Comparison of ENCODE assay signal across 8 cellular contexts in the genomic region with DNA sequence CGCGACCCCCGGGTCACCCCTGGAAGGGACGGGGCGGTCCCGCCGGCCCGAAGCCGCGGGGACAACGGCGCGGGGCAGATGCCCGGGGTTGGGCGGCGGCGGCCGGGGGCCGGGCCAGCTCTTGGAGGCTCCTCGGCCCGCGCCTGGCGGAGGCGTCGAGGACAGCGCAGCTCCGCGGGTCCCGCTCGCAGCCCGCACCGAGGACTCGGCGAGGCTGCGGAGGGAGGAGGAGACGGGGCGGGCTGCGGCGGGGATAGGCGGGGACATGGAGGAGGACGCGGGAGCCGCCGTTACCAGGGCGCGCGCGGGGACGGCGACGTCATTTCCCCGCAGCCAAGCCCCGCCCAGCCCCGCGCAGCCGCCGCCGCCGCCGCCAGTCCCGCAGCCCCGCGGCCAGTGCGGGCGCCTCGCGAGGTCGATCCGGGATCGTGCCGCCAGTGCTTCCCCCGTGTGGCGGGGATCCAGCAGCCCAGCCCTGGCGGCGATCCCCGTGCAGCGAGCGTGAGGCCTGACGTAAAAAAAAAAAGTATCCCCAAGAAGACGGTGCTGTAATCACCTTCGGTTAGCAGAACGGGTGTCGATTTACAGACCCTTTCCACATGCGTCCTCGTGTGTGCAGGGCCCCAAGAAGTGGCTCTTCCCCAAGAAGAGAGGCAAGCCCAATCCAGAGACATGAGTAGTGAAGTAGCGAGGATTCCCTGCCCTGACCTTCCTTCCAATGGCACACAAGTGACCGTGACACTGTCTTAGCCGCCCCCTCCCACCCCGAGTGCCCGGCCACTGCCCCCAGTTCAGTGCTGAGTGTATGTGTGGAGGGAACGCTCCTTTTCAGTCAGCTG. TPM values are rescaled to one million over a fixed set of nuclear protein-coding genes. Genes with fewer than 3 reads are reported as not detected.
DNase-seq lines count a peak whose midpoint lies in the region; ATAC-seq lines count a peak whose summit lies in the region.

A gene with protein sequence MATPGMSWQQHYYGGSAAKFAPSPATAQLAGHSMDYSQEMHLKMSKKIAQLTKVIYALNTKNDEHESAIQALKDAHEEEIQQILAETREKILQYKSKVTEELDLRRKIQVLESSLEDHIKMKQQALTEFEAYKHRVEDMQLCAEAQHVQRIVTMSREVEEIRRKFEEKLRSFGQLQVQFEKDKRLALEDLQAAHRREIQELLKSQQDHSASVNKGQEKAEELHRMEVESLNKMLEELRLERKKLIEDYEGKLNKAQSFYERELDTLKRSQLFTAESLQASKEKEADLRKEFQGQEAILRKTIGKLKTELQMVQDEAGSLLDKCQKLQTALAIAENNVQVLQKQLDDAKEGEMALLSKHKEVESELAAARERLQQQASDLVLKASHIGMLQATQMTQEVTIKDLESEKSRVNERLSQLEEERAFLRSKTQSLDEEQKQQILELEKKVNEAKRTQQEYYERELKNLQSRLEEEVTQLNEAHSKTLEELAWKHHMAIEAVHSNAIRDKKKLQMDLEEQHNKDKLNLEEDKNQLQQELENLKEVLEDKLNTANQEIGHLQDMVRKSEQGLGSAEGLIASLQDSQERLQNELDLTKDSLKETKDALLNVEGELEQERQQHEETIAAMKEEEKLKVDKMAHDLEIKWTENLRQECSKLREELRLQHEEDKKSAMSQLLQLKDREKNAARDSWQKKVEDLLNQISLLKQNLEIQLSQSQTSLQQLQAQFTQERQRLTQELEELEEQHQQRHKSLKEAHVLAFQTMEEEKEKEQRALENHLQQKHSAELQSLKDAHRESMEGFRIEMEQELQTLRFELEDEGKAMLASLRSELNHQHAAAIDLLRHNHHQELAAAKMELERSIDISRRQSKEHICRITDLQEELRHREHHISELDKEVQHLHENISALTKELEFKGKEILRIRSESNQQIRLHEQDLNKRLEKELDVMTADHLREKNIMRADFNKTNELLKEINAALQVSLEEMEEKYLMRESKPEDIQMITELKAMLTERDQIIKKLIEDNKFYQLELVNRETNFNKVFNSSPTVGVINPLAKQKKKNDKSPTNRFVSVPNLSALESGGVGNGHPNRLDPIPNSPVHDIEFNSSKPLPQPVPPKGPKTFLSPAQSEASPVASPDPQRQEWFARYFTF (minus strand): TSS at position 216 of the 839 bp plus-strand sequence. CDS start 365 bp downstream, outside the sequence.

- peak; percentile 20 to 31 for DNase-seq in NCI-H2081 (lab: John Stamatoyannopoulos, UW)
- no peak for DNase-seq in NCI-H2081 treated with DMSO at 0.1 percent for 48 hours (lab: John Stamatoyannopoulos, UW)
- peak; percentile 72 for DNase-seq in NCI-H2227 (lab: John Stamatoyannopoulos, UW; ENCODE audit: unreplicated experiment)
- DNase-seq in activated CD4-positive, CD25-positive, alpha-beta regulatory T cell treated with anti-CD3 and anti-CD28 coated beads, Interleukin-2, amount 50 U/mL, for 72 hours, result peak; percentile 81
- DNase-seq in cerebellum (ENCODE audit: low spot score), result peak; percentile 91
- DNase-seq in stimulated activated CD4-positive, alpha-beta T cell treated with anti-CD3 and anti-CD28 coated beads, Interleukin-1b, Interleukin-23, amount 100 ng/mL, for 24 hours (ENCODE audit: low read depth in 4 of 4, low spot score in 1 of 4), result peak; percentile 37 to 58 (median 52)

- peak; percentile 64 for ATAC-seq in HG03045 (IDR thresholded peaks at IDR 0.05; ENCODE audit: unreplicated experiment)

- H3K27me3 ChIP-seq in layer of hippocampus (ENCODE audit: control insufficient read depth, insufficient read depth, low read length), result no peaks in the 10 kb centered on the region

- H3K27ac ChIP-seq in layer of hippocampus (ENCODE audit: low read depth, low read length), result peak within 1 kb of the TSS; percentile 72

RNA-seq across cellular contexts. Expression of the gene that starts here (rescaled TPM):
- total RNA-seq in cerebellum, result 30.4 TPM
